In genomic region chr19:3607398-3608078, GRCh38 we compare ENCODE assay signal across 8 cellular contexts. TPM values are rescaled to one million over a fixed set of nuclear protein-coding genes. Genes with fewer than 3 reads are reported as not detected.
DNase-seq lines count a peak whose midpoint lies in the region; ATAC-seq and TF ChIP-seq lines count a peak whose summit lies in the region.

No MANE protein-coding gene starts in this region.

- peak overlapping the region; percentile 73 for H3K9ac ChIP-seq in SK-N-SH

- CTCF ChIA-PET in SK-N-SH (lab: Yijun Ruan, JAX): interaction anchor here (0.6 to 2.9 kb wide), 5 partner anchors 11 to 334 kb away, joined by 3 to 23 read pairs (median 5); partner anchors contain the start of gene GIPC3

- no peaks in the 10 kb centered on the region for H3K27me3 ChIP-seq in SK-N-SH (ENCODE audit: insufficient read depth)
- H3K27me3 ChIP-seq in body of pancreas: no peaks in the 10 kb centered on the region
- H3K27me3 ChIP-seq in thyroid gland: peaks cover 13% of the 10 kb centered on the region

- H3K27ac ChIP-seq in SK-N-SH (ENCODE audit: low read depth in 2 of 2, low read length in 1 of 2) (peak overlapping the region in 1 of 2 experiments; percentile 36; a peak in 2 of 4 replicates), body of pancreas (peak overlapping the region in 3 of 4 donors; percentile 28 to 45 (median 40)), thyroid gland (peak overlapping the region; percentile 49 to 79 (median 61))

- H3K4me2 ChIP-seq in SK-N-SH: peak overlapping the region; percentile 99

- H3K27ac Mint-ChIP-seq in type B pancreatic cell: no peak overlapping the region

- H3K36me3 Mint-ChIP-seq in type B pancreatic cell: no peaks in the 10 kb centered on the region

- no peak for TF ChIP-seq POLR2A in body of pancreas (IDR thresholded peaks at IDR 0.05)
- no peak for TF ChIP-seq POLR2A in thyroid gland (IDR thresholded peaks at IDR 0.05)

- TF ChIP-seq RAD21 in SK-N-SH (IDR thresholded peaks at IDR 0.05; ENCODE audit: low read length): no peak

- H3K4me3 ChIP-seq in SK-N-SH (ENCODE audit: low read depth in 2 of 2, low read length in 1 of 2): peak overlapping the region; percentile 52 to 73
- H3K4me3 ChIP-seq in body of pancreas: no peak overlapping the region
- H3K4me3 ChIP-seq in thyroid gland (replicated peaks in 1 of 3): peak overlapping the region in 1 of 3 donors; percentile 31

- H3K4me3 Mint-ChIP-seq in type B pancreatic cell: no peak overlapping the region

- POLR2A ChIA-PET in SK-N-SH (lab: Yijun Ruan, JAX): interaction anchor here (0.5 kb wide), 1 partner anchor 90 kb away, joined by 3 read pairs; no protein-coding TSS in a partner anchor

- H3K27me3 Mint-ChIP-seq in type B pancreatic cell: peaks cover 14% of the 10 kb centered on the region

- H3F3A ChIP-seq in SK-N-SH (replicated peaks; ENCODE audit: insufficient read depth): no peaks in the 10 kb centered on the region

- ATAC-seq in SK-N-SH treated with all-trans-retinoic acid at 6 μM for 48 hours: no peak; the same call in 2 of the 3 replicates
- ATAC-seq in body of pancreas: peak; percentile 5
- peak; percentile 7 for ATAC-seq in left lobe of liver
- no peak for ATAC-seq in GM21515 (IDR thresholded peaks at IDR 0.05; ENCODE audit: unreplicated experiment)

- intact Hi-C loops in body of pancreas (cut with DNase I): no loop called here
- intact Hi-C loops in thyroid gland (cut with DNase I): no loop called here

- DNase-seq in SK-N-SH (peak; percentile 71), body of pancreas (no peak), left lobe of liver (ENCODE audit: low spot score) (no peak), thyroid gland (peak in 1 of 2 donors; percentile 14), type B pancreatic cell (ENCODE audit: extremely low spot score, unreplicated experiment) (no peak)
- no peak for DNase-seq in stimulated activated CD4-positive, alpha-beta T cell treated with anti-CD3 and anti-CD28 coated beads, Interleukin-4, amount 100 ng/mL, for 4 hours

- TF ChIP-seq EP300 in SK-N-SH (IDR thresholded peaks at IDR 0.05; ENCODE audit: borderline replicate concordance in 1 of 2, low read depth in 1 of 2, low read length in 1 of 2): no peak

- H3K4me1 Mint-ChIP-seq in type B pancreatic cell (ENCODE audit: unreplicated experiment): peaks cover 7% of the 10 kb centered on the region

- H3K4me1 ChIP-seq in SK-N-SH (ENCODE audit: control insufficient read depth in 1 of 2, insufficient read depth in 2 of 2, low read depth in 1 of 2, low read length in 1 of 2): peaks cover 8 to 14% of the 10 kb centered on the region in 2 experiments; a peak in 1 of 4 replicates
- H3K4me1 ChIP-seq in body of pancreas: peaks cover 26% of the 10 kb centered on the region
- H3K4me1 ChIP-seq in thyroid gland: peaks cover 14 to 33% of the 10 kb centered on the region in 2 donors

- H3K9me3 ChIP-seq in SK-N-SH (no peaks in the 10 kb centered on the region), body of pancreas (no peaks in the 10 kb centered on the region), thyroid gland (no peaks in the 10 kb centered on the region)

- no peaks in the 10 kb centered on the region for H3K79me2 ChIP-seq in SK-N-SH (ENCODE audit: insufficient read depth)

- peak overlapping the region; percentile 82; the same call in 1 of the 2 replicates for H2AFZ ChIP-seq in SK-N-SH (ENCODE audit: low read depth)

- 84% methylated on average over 10 of the region's 21 CpGs for WGBS in SK-N-SH (ENCODE audit: low lambda C conversion rate)
- WGBS in body of pancreas, 2 donors: 37 to 45% methylated on average over 16 to 21 of the region's 21 CpGs
- WGBS in thyroid gland, 2 donors: 20% methylated on average over 16 to 21 of the region's 21 CpGs

- TF ChIP-seq CTCF in SK-N-SH (IDR thresholded peaks at IDR 0.05) (no peak), body of pancreas (IDR thresholded peaks at IDR 0.05) (no peak), thyroid gland (IDR thresholded peaks at IDR 0.05) (no peak), type B pancreatic cell (conservative IDR thresholded peaks at IDR 0.05) (no peak)

- no peaks in the 10 kb centered on the region for H3K9me2 ChIP-seq in SK-N-SH

- H3K9me3 Mint-ChIP-seq in type B pancreatic cell: no peaks in the 10 kb centered on the region

- H4K20me1 ChIP-seq in SK-N-SH (ENCODE audit: insufficient read depth): no peaks in the 10 kb centered on the region

- H3K36me3 ChIP-seq in SK-N-SH (replicated peaks in 1 of 2; ENCODE audit: control insufficient read depth in 1 of 2, insufficient read depth in 2 of 2, low read length in 1 of 2) (peaks cover 0 to 17% of the 10 kb centered on the region in 2 experiments), body of pancreas (replicated peaks in 1 of 2; ENCODE audit: insufficient read depth in 1 of 2, low read depth in 2 of 2) (peaks cover 2 to 5% of the 10 kb centered on the region in 2 donors), thyroid gland (peaks cover 13 to 15% of the 10 kb centered on the region in 2 donors)

TF ChIP-seq in SK-N-SH, 30 proteins besides CTCF, POLR2A, EP300 and RAD21 (continues in another document):
- TF ChIP-seq FOSL2 (IDR thresholded peaks at IDR 0.05; ENCODE audit: borderline replicate concordance, low read depth): no peak
- no peak for TF ChIP-seq PBX3 (IDR thresholded peaks at IDR 0.05)
- no peak for TF ChIP-seq RFX5 (IDR thresholded peaks at IDR 0.05; ENCODE audit: low read length)
- no peak for TF ChIP-seq TCF12 (IDR thresholded peaks at IDR 0.05)
- no peak for TF ChIP-seq EZH2phosphoT487 (IDR thresholded peaks at IDR 0.05; ENCODE audit: borderline replicate concordance, low read depth)

TF ChIP-seq in SK-N-SH treated with all-trans-retinoic acid at 6 μM for 48 hours, 23 proteins besides CTCF, POLR2A, EP300 and RAD21 (continues in another document):
- TF ChIP-seq PATZ1 (CRISPR knock-in tag; IDR thresholded peaks at IDR 0.05; ENCODE audit: borderline replicate concordance): no peak
- no peak for TF ChIP-seq TOX (CRISPR knock-in tag; IDR thresholded peaks at IDR 0.05; ENCODE audit: borderline replicate concordance)
- no peak for TF ChIP-seq SNAI2 (CRISPR knock-in tag; IDR thresholded peaks at IDR 0.05)
- TF ChIP-seq BACH2 (CRISPR knock-in tag; IDR thresholded peaks at IDR 0.05; ENCODE audit: borderline replicate concordance): no peak
- no peak for TF ChIP-seq ZNF8 (CRISPR knock-in tag; IDR thresholded peaks at IDR 0.05)
- TF ChIP-seq ZFP3 (CRISPR knock-in tag; IDR thresholded peaks at IDR 0.05): no peak
- TF ChIP-seq RARB (CRISPR knock-in tag; IDR thresholded peaks at IDR 0.05): no peak
- no peak for TF ChIP-seq OSR1 (CRISPR knock-in tag; IDR thresholded peaks at IDR 0.05)
- TF ChIP-seq ARNTL (CRISPR knock-in tag; IDR thresholded peaks at IDR 0.05; ENCODE audit: borderline replicate concordance, low read depth): no peak
- TF ChIP-seq ZNF70 (CRISPR knock-in tag; IDR thresholded peaks at IDR 0.05): no peak

RNA-seq across cellular contexts. Expression of gene TBXA2R, which starts 0.9 kb away (rescaled TPM):
- polyA plus RNA-seq in SK-N-SH (2012; rRNA removed): 0.78 and 0.92 TPM in 2 replicates
- polyA plus RNA-seq in SK-N-SH (2012; cell fraction: cytosol; rRNA removed): 0.55 and 1.1 TPM in 2 replicates
- polyA plus RNA-seq in SK-N-SH (2012; cell fraction: nucleus; rRNA removed): 0.91 and 1.2 TPM in 2 replicates
- total RNA-seq in body of pancreas: 1 to 10 TPM in 1 of 2 donors, under 1 TPM in 1; 0.52 to 3.0 TPM
- total RNA-seq in left lobe of liver: 4.4 TPM
- total RNA-seq in thyroid gland: 1 to 10 TPM in 3 of 4 donors, under 1 TPM in 1; 0.40 to 2.1 (median 1.3) TPM
- total RNA-seq in type B pancreatic cell (ENCODE audit: low replicate concordance): not detected in 2 replicates

RNA-seq across cellular contexts. Expression of gene CACTIN, which starts 19.1 kb away (rescaled TPM):
- polyA plus RNA-seq in SK-N-SH (2012; rRNA removed): 27.8 and 36.4 TPM in 2 replicates
- 11.9 and 22.7 TPM in 2 replicates for polyA plus RNA-seq in SK-N-SH (2012; cell fraction: cytosol; rRNA removed)
- 66.5 and 82.5 TPM in 2 replicates for polyA plus RNA-seq in SK-N-SH (2012; cell fraction: nucleus; rRNA removed)
- 10 to 100 TPM; 16.3 to 23.4 TPM for total RNA-seq in body of pancreas
- total RNA-seq in left lobe of liver: 12.5 TPM
- 10 to 100 TPM; 18.8 to 30.6 (median 24.5) TPM for total RNA-seq in thyroid gland
- total RNA-seq in type B pancreatic cell (ENCODE audit: low replicate concordance): 31.6 and 32.4 TPM in 2 replicates

RNA-seq across cellular contexts. Expression of gene GIPC3, which starts 22.3 kb away (rescaled TPM):
- polyA plus RNA-seq in SK-N-SH (2012; rRNA removed): 0.20 and 0.26 TPM in 2 replicates
- 0.10 and 0.14 TPM in 2 replicates for polyA plus RNA-seq in SK-N-SH (2012; cell fraction: cytosol; rRNA removed)
- 0.54 and 0.60 TPM in 2 replicates for polyA plus RNA-seq in SK-N-SH (2012; cell fraction: nucleus; rRNA removed)
- under 1 TPM; 0.78 to 0.99 TPM for total RNA-seq in body of pancreas
- total RNA-seq in left lobe of liver: 0.75 TPM
- total RNA-seq in thyroid gland: 1 to 10 TPM in 2 of 4 donors, under 1 TPM in 2; 0.78 to 2.2 (median 0.97) TPM
- 0.07 TPM in 1 of 2 replicates, not detected in the other for total RNA-seq in type B pancreatic cell (ENCODE audit: low replicate concordance)

RNA-seq across cellular contexts. Expression of gene HMG20B, which starts 34.8 kb away (rescaled TPM):
- polyA plus RNA-seq in SK-N-SH (2012; rRNA removed): 88.2 and 92.0 TPM in 2 replicates
- polyA plus RNA-seq in SK-N-SH (2012; cell fraction: cytosol; rRNA removed): 70.6 and 79.6 TPM in 2 replicates
- 217 and 375 TPM in 2 replicates for polyA plus RNA-seq in SK-N-SH (2012; cell fraction: nucleus; rRNA removed)
- total RNA-seq in body of pancreas: 10 to 100 TPM; 66.7 to 91.0 TPM
- total RNA-seq in left lobe of liver: 44.2 TPM
- 100 to 1,000 TPM in 2 of 4 donors, 10 to 100 TPM in 2; 93.3 to 160 (median 105) TPM for total RNA-seq in thyroid gland
- total RNA-seq in type B pancreatic cell (ENCODE audit: low replicate concordance): 60.1 and 78.3 TPM in 2 replicates

RNA-seq across cellular contexts. Expression of gene MFSD12, which starts 50.2 kb away (rescaled TPM):
- 45.9 and 53.3 TPM in 2 replicates for polyA plus RNA-seq in SK-N-SH (2012; rRNA removed)
- polyA plus RNA-seq in SK-N-SH (2012; cell fraction: cytosol; rRNA removed): 23.5 and 33.7 TPM in 2 replicates
- polyA plus RNA-seq in SK-N-SH (2012; cell fraction: nucleus; rRNA removed): 152 and 202 TPM in 2 replicates
- total RNA-seq in body of pancreas: 10 to 100 TPM; 64.3 to 78.8 TPM
- total RNA-seq in left lobe of liver: 33.9 TPM
- total RNA-seq in thyroid gland: 10 to 100 TPM; 36.4 to 90.9 (median 66.7) TPM
- 74.1 and 80.9 TPM in 2 replicates for total RNA-seq in type B pancreatic cell (ENCODE audit: low replicate concordance)

Comparison
In these comparisons a context has a peak if more than half of its experiments do, and no peak if none do; other contexts are left out.
1. H3K4me3 ChIP-seq: peak in SK-N-SH (2 of 2); none in body of pancreas (0 of 2).
2. ATAC-seq: peak in body of pancreas (single experiment) and left lobe of liver (single experiment); none in SK-N-SH treated with all-trans-retinoic acid at 6 μM for 48 hours (single experiment) and GM21515 (single experiment).